In genomic region chr1:244422174-244422573, GRCh38 we compare ENCODE assay signal across 22 cellular contexts.
"Had no signal": no experiment of that assay in that cellular context is flagged by ENCODE, and none has a peak within 500 bp of the region (broad histone marks: within the 10 kb centered on the region; RNA-seq: fewer than 3 reads in every experiment).

No MANE protein-coding gene starts in this region.

- H3K27ac Mint-ChIP-seq: activated CD4-positive, alpha-beta T cell treated with anti-CD3 and anti-CD28 coated beads, Interleukin-2, amount 10 ng/mL, durations not matched to agents 7 days and 5 days; activated CD8-positive, alpha-beta T cell treated with anti-CD3 and anti-CD28 coated beads, Interleukin-2, amount 10 ng/mL, durations not matched to agents 7 days and 5 days; activated naive CD4-positive, alpha-beta T cell treated with anti-CD3 and anti-CD28 coated beads for 36 hours; activated T-cell treated with anti-CD3 and anti-CD28 coated beads, Interleukin-2, amount 50 U/mL, for 24 hours; brain; nephron progenitor cell; type B pancreatic cell had no signal

- H3K27ac ChIP-seq: esophagus squamous epithelium, gastroesophageal sphincter, heart left ventricle, parathyroid adenoma, vagina had no signal

- DNase-seq: activated CD4-positive, alpha-beta T cell treated with anti-CD3 and anti-CD28 coated beads, Interleukin-2, amount 10 ng/mL, durations not matched to agents 7 days and 5 days; activated CD4-positive, CD25-positive, alpha-beta regulatory T cell; activated CD8-positive, alpha-beta T cell treated with anti-CD3 and anti-CD28 coated beads, Interleukin-2, amount 10 ng/mL, durations not matched to agents 7 days and 5 days; activated effector memory CD4-positive, alpha-beta T cell treated with Interleukin-2 at 50 U/mL for 16 hours; activated naive CD4-positive, alpha-beta T cell treated with anti-CD3 and anti-CD28 coated beads for 36 hours; activated T-cell treated with anti-CD3 and anti-CD28 coated beads, Interleukin-2, amount 50 U/mL, for 24 hours; central memory CD4-positive, alpha-beta T cell; esophagus squamous epithelium; heart left ventricle; left cardiac atrium; midbrain; nephron progenitor cell; nucleus accumbens; right cardiac atrium; stimulated activated CD4-positive, alpha-beta T cell treated with anti-CD3 and anti-CD28 coated beads, Interleukin-1b, Interleukin-23, amount 100 ng/mL, for 48 hours had no signal

- H3K4me1 Mint-ChIP-seq: brain, nephron progenitor cell had no signal

- H3K4me3 Mint-ChIP-seq: activated CD4-positive, alpha-beta T cell treated with anti-CD3 and anti-CD28 coated beads, Interleukin-2, amount 10 ng/mL, durations not matched to agents 7 days and 5 days; activated CD8-positive, alpha-beta T cell treated with anti-CD3 and anti-CD28 coated beads, Interleukin-2, amount 10 ng/mL, durations not matched to agents 7 days and 5 days; activated naive CD4-positive, alpha-beta T cell treated with anti-CD3 and anti-CD28 coated beads for 36 hours; activated T-cell treated with anti-CD3 and anti-CD28 coated beads, Interleukin-2, amount 50 U/mL, for 24 hours; brain; nephron progenitor cell; type B pancreatic cell had no signal

- FAIRE-seq: colon, islet of Langerhans had no signal

- H3K4me3 ChIP-seq: esophagus squamous epithelium, gastroesophageal sphincter, heart left ventricle, vagina had no signal

- H3K9me3 Mint-ChIP-seq: activated CD4-positive, alpha-beta T cell treated with anti-CD3 and anti-CD28 coated beads, Interleukin-2, amount 10 ng/mL, durations not matched to agents 7 days and 5 days; activated naive CD4-positive, alpha-beta T cell treated with anti-CD3 and anti-CD28 coated beads for 36 hours; activated T-cell treated with anti-CD3 and anti-CD28 coated beads, Interleukin-2, amount 50 U/mL, for 24 hours; brain; nephron progenitor cell; type B pancreatic cell had no signal

- H3K9me3 ChIP-seq: esophagus squamous epithelium, gastroesophageal sphincter, heart left ventricle, vagina had no signal

- H3K27me3 ChIP-seq: esophagus squamous epithelium, gastroesophageal sphincter, heart left ventricle, vagina had no signal

- ATAC-seq: activated CD8-positive, alpha-beta T cell treated with anti-CD3 and anti-CD28 coated beads, Interleukin-2, amount 10 ng/mL, durations not matched to agents 7 days and 5 days; gastroesophageal sphincter; heart left ventricle; left cardiac atrium; right cardiac atrium had no signal

- H3K27me3 Mint-ChIP-seq: activated CD4-positive, alpha-beta T cell treated with anti-CD3 and anti-CD28 coated beads, Interleukin-2, amount 10 ng/mL, durations not matched to agents 7 days and 5 days; activated T-cell treated with anti-CD3 and anti-CD28 coated beads, Interleukin-2, amount 50 U/mL, for 24 hours; brain; type B pancreatic cell had no signal
